In genomic region chr1:22738522-22738921, GRCh38 we compare ENCODE assay signal across 13 cellular contexts. TPM values are rescaled to one million over a fixed set of nuclear protein-coding genes. Genes with fewer than 3 reads are reported as not detected.
"Had no signal": no experiment of that assay in that cellular context is flagged by ENCODE, and none has a peak within 500 bp of the region (broad histone marks: within the 10 kb centered on the region; RNA-seq: fewer than 3 reads in every experiment).

No MANE protein-coding gene starts in this region.

- H3K36me3 ChIP-seq: gastrocnemius medialis, neutrophil, stomach had no signal

- H3K27me3 ChIP-seq: neutrophil had no signal

- H3K9me3 ChIP-seq: gastrocnemius medialis, mucosa of descending colon, neutrophil, stomach had no signal

- H3K4me1 ChIP-seq: gastrocnemius medialis, stomach had no signal

- H3K27ac ChIP-seq: gastrocnemius medialis, neutrophil, stomach had no signal

- DNase-seq: activated naive CD4-positive, alpha-beta T cell treated with anti-CD3 and anti-CD28 coated beads, Interleukin-2, amount 50 U/mL, for 16 hours; amniotic stem cell; gastrocnemius medialis; mucosa of descending colon; naive thymus-derived CD8-positive, alpha-beta T cell; stimulated activated CD4-positive, alpha-beta T cell treated with anti-CD3 and anti-CD28 coated beads, Interleukin-15, amount 100 ng/mL, for 24 hours; stimulated activated CD4-positive, alpha-beta T cell treated with anti-CD3 and anti-CD28 coated beads, Interleukin-4, amount 100 ng/mL, for 24 hours; stomach; T-helper 2 cell had no signal

- H3K4me3 ChIP-seq: gastrocnemius medialis, lung, mucosa of descending colon, stomach had no signal

- ATAC-seq: activated CD4-positive, CD25-positive, alpha-beta regulatory T cell treated with anti-CD3 and anti-CD28 coated beads, Interleukin-2, amount 50 U/mL, for 24 hours; gastrocnemius medialis; naive thymus-derived CD8-positive, alpha-beta T cell had no signal

RNA-seq across cellular contexts. Expression of gene EPHB2, which starts 27.9 kb away (rescaled TPM):
- total RNA-seq: activated T-helper 2 cell treated with anti-CD3 and anti-CD28 coated beads, Interferon-gamma antibody, Interleukin-2, Interleukin-4, amounts not matched to agents 10 μg/mL and 5 μg/mL and 100 μg/mL, durations not matched to agents 14 hours and 24 hours and 36 hours had no signal
- polyA plus RNA-seq: naive thymus-derived CD8-positive, alpha-beta T cell had no signal
